In genomic region chr17:17708816-17709215, GRCh38 we compare ENCODE assay signal across 1 cellular context.
TF ChIP-seq lines count a peak whose summit lies in the region.

No MANE protein-coding gene starts in this region.

TF ChIP-seq in HepG2, 621 proteins besides CTCF, POLR2A, EP300 and RAD21:
- TF ChIP-seq ZFP37 (CRISPR knock-in tag; IDR thresholded peaks at IDR 0.05; ENCODE audit: borderline replicate concordance) (no peak), ZMYM3 (CRISPR knock-in tag; IDR thresholded peaks at IDR 0.05) (peak; percentile 55), ZNF629 (CRISPR knock-in tag; conservative IDR thresholded peaks at IDR 0.05) (peak; percentile 91)
- TF ChIP-seq, protein P1, sequence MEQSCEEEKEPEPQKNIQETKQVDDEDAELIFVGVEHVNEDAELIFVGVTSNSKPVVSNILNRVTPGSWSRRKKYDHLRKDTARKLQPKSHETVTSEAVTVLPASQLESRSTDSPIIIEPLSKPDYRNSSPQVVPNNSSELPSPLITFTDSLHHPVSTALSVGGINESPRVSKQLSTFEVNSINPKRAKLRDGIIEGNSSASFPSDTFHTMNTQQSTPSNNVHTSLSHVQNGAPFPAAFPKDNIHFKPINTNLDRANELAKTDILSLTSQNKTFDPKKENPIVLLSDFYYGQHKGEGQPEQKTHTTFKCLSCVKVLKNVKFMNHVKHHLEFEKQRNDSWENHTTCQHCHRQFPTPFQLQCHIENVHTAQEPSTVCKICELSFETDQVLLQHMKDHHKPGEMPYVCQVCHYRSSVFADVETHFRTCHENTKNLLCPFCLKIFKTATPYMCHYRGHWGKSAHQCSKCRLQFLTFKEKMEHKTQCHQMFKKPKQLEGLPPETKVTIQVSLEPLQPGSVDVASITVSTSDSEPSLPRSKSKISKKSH (CRISPR knock-in tag; IDR thresholded peaks at IDR 0.05; ENCODE audit: borderline replicate concordance): 0 out of 2 replicates have a peak, but pooled peaks have one; percentile 23
- TF ChIP-seq, protein P2, sequence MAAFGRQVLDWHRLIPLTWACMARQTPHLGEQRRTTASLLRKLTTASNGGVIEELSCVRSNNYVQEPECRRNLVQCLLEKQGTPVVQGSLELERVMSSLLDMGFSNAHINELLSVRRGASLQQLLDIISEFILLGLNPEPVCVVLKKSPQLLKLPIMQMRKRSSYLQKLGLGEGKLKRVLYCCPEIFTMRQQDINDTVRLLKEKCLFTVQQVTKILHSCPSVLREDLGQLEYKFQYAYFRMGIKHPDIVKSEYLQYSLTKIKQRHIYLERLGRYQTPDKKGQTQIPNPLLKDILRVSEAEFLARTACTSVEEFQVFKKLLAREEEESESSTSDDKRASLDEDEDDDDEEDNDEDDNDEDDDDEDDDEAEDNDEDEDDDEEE (CRISPR knock-in tag; IDR thresholded peaks at IDR 0.05): no peak
